ENCODE assay signal across 13 cellular contexts in genomic region chr11:96299155-96299883, GRCh38. TPM values are rescaled to one million over a fixed set of nuclear protein-coding genes. Genes with fewer than 3 reads are reported as not detected.
DNase-seq lines count a peak whose midpoint lies in the region; ATAC-seq, FAIRE-seq and TF ChIP-seq lines count a peak whose summit lies in the region.
"Had no signal": no experiment of that assay in that cellular context is flagged by ENCODE, and none has a peak within 500 bp of the region (broad histone marks: within the 10 kb centered on the region; RNA-seq: fewer than 3 reads in every experiment).

No MANE protein-coding gene starts in this region.

- no peaks in the 10 kb centered on the region for H3K9me3 Mint-ChIP-seq in dendritic cell treated with granulocyte-macrophage colony-stimulating factor and Interleukin-4, amounts not matched to agents 40 ng/mL and 50 ng/mL, for 4 days
- no peaks in the 10 kb centered on the region for H3K9me3 Mint-ChIP-seq in naive thymus-derived CD4-positive, alpha-beta T cell

- no peak for TF ChIP-seq CTCF in heart right ventricle (IDR thresholded peaks at IDR 0.05)
- no peak for TF ChIP-seq CTCF in right atrium auricular region (IDR thresholded peaks at IDR 0.05)
- no peak for TF ChIP-seq CTCF in uterus (IDR thresholded peaks at IDR 0.05)
- TF ChIP-seq CTCF in adrenal gland (IDR thresholded peaks at IDR 0.05) = no peak

- H3K27ac ChIP-seq in heart right ventricle = peak overlapping the region in 3 of 10 donors; percentile 25 to 70 (median 46)
- H3K27ac ChIP-seq in right atrium auricular region = peak overlapping the region in 1 of 2 donors; percentile 44
- H3K27ac ChIP-seq in naive thymus-derived CD4-positive, alpha-beta T cell (ENCODE audit: low read depth, low read length) = no peak overlapping the region
- H3K27ac ChIP-seq in uterus = no peak overlapping the region
- H3K27ac ChIP-seq in adrenal gland = peak overlapping the region in 1 of 5 donors; percentile 4
- H3K27ac ChIP-seq: body of pancreas had no signal

- no peaks in the 10 kb centered on the region for H3K36me3 Mint-ChIP-seq in dendritic cell treated with granulocyte-macrophage colony-stimulating factor and Interleukin-4, amounts not matched to agents 40 ng/mL and 50 ng/mL, for 4 days (ENCODE audit: low read depth)
- H3K36me3 Mint-ChIP-seq in naive thymus-derived CD4-positive, alpha-beta T cell = peaks cover 5 to 51% (median 24%) of the 10 kb centered on the region in 5 donors

- intact Hi-C loops in heart right ventricle (cut with DNase I) (no loop called here), uterus (cut with DNase I; ENCODE audit: low total_unique reads) (no loop called here), adrenal gland (cut with DNase I) (no loop called here)
- intact Hi-C loops in dendritic cell treated with granulocyte-macrophage colony-stimulating factor and Interleukin-4, amounts not matched to agents 40 ng/mL and 50 ng/mL, for 4 days (cut with micrococcal nuclease) = no loop called here
- intact Hi-C loops in naive thymus-derived CD4-positive, alpha-beta T cell (cut with micrococcal nuclease) = no loop called here

- 77 to 79% methylated on average over 8 of the region's 8 CpGs for WGBS in heart right ventricle, 2 donors
- WGBS in adrenal gland, 4 donors = 85 to 91% (median 86%) methylated on average over 6 to 8 of the region's 8 CpGs

- DNase-seq in heart right ventricle (no peak), right atrium auricular region (ENCODE audit: low spot score) (no peak), GM12891 (ENCODE audit: insufficient read length, low spot score) (no peak), uterus (no peak), adrenal gland (no peak), nucleus accumbens (lab: John Stamatoyannopoulos, UW) (no peak)
- DNase-seq in naive thymus-derived CD4-positive, alpha-beta T cell = no peak
- DNase-seq: body of pancreas, MG63, retina had no signal

- POLR2A ChIA-PET in naive thymus-derived CD4-positive, alpha-beta T cell (lab: Charles Lee) = interaction anchor here (1.0 to 1.2 kb wide), 4 partner anchors 10 to 54 kb away, joined by 3 to 6 read pairs (median 3); no protein-coding TSS in a partner anchor

- H3K27ac Mint-ChIP-seq in dendritic cell treated with granulocyte-macrophage colony-stimulating factor and Interleukin-4, amounts not matched to agents 40 ng/mL and 50 ng/mL, for 4 days = peak overlapping the region; percentile 78
- peak overlapping the region in 8 of 9 donors; percentile 6 to 89 (median 72) for H3K27ac Mint-ChIP-seq in naive thymus-derived CD4-positive, alpha-beta T cell

- H3K9me3 ChIP-seq in heart right ventricle (no peaks in the 10 kb centered on the region), right atrium auricular region (no peaks in the 10 kb centered on the region), uterus (no peaks in the 10 kb centered on the region), adrenal gland (replicated peaks in 1 of 3) (no peaks in the 10 kb centered on the region)
- H3K9me3 ChIP-seq in naive thymus-derived CD4-positive, alpha-beta T cell (ENCODE audit: control insufficient read depth in 2 of 3, low read length in 3 of 3) = no peaks in the 10 kb centered on the region
- H3K9me3 ChIP-seq: body of pancreas, MG63 had no signal

- FAIRE-seq in GM12891 (lab: Jason Lieb, UNC) = no peak
- FAIRE-seq: RCC 7860 had no signal

- CTCF ChIA-PET in naive thymus-derived CD4-positive, alpha-beta T cell (lab: Charles Lee) = no interaction called here

- peak in 6 of 8 donors; percentile 24 to 54 (median 38) for ATAC-seq in heart right ventricle
- no peak for ATAC-seq in naive thymus-derived CD4-positive, alpha-beta T cell
- ATAC-seq: body of pancreas had no signal

- peaks cover 49% of the 10 kb centered on the region for H3K4me1 Mint-ChIP-seq in dendritic cell treated with granulocyte-macrophage colony-stimulating factor and Interleukin-4, amounts not matched to agents 40 ng/mL and 50 ng/mL, for 4 days (ENCODE audit: low read depth)
- H3K4me1 Mint-ChIP-seq in naive thymus-derived CD4-positive, alpha-beta T cell = peaks cover 40 to 94% (median 88%) of the 10 kb centered on the region in 7 donors

- H3K27me3 ChIP-seq in heart right ventricle (no peaks in the 10 kb centered on the region), right atrium auricular region (no peaks in the 10 kb centered on the region), uterus (no peaks in the 10 kb centered on the region), adrenal gland (no peaks in the 10 kb centered on the region)
- no peaks in the 10 kb centered on the region for H3K27me3 ChIP-seq in naive thymus-derived CD4-positive, alpha-beta T cell (ENCODE audit: control insufficient read depth in 2 of 2, insufficient read depth in 2 of 2, low read length in 2 of 2)
- H3K27me3 ChIP-seq: body of pancreas, MG63 had no signal

- H3K4me3 Mint-ChIP-seq in dendritic cell treated with granulocyte-macrophage colony-stimulating factor and Interleukin-4, amounts not matched to agents 40 ng/mL and 50 ng/mL, for 4 days = peak overlapping the region; percentile 56
- peak overlapping the region in 5 of 10 donors; percentile 0 to 69 (median 11) for H3K4me3 Mint-ChIP-seq in naive thymus-derived CD4-positive, alpha-beta T cell

- TF ChIP-seq POLR2A in GM12891 (IDR thresholded peaks at IDR 0.05; ENCODE audit: low read depth, low read length) (no peak), uterus (IDR thresholded peaks at IDR 0.05) (no peak), adrenal gland (IDR thresholded peaks at IDR 0.05) (no peak)

- no peaks in the 10 kb centered on the region for H3K27me3 Mint-ChIP-seq in dendritic cell treated with granulocyte-macrophage colony-stimulating factor and Interleukin-4, amounts not matched to agents 40 ng/mL and 50 ng/mL, for 4 days
- H3K27me3 Mint-ChIP-seq in naive thymus-derived CD4-positive, alpha-beta T cell = no peaks in the 10 kb centered on the region

- H3K4me1 ChIP-seq in heart right ventricle (peaks cover 0 to 56% (median 37%) of the 10 kb centered on the region in 9 donors), right atrium auricular region (peaks cover 0 to 49% of the 10 kb centered on the region in 2 donors), uterus (peaks cover 0 to 7% of the 10 kb centered on the region in 2 donors), adrenal gland (replicated peaks in 1 of 2) (peaks cover 12 to 24% of the 10 kb centered on the region in 2 donors)
- H3K4me1 ChIP-seq in naive thymus-derived CD4-positive, alpha-beta T cell (ENCODE audit: control insufficient read depth in 2 of 2, insufficient read depth in 2 of 2, low read length in 2 of 2) = peaks cover 4 to 23% of the 10 kb centered on the region in 2 donors

- H3K36me3 ChIP-seq in heart right ventricle (peaks cover 0 to 4% (median 0%) of the 10 kb centered on the region in 9 donors), right atrium auricular region (no peaks in the 10 kb centered on the region), uterus (no peaks in the 10 kb centered on the region), adrenal gland (replicated peaks in 1 of 2) (no peaks in the 10 kb centered on the region)
- H3K36me3 ChIP-seq in naive thymus-derived CD4-positive, alpha-beta T cell (ENCODE audit: control insufficient read depth in 2 of 3, insufficient read depth in 3 of 3, low read length in 3 of 3) = peaks cover 0 to 6% (median 0%) of the 10 kb centered on the region in 3 experiments
- H3K36me3 ChIP-seq: MG63 had no signal

- no peak overlapping the region for H3K4me3 ChIP-seq in heart right ventricle
- H3K4me3 ChIP-seq in right atrium auricular region = no peak overlapping the region
- no peak overlapping the region for H3K4me3 ChIP-seq in naive thymus-derived CD4-positive, alpha-beta T cell (ENCODE audit: low read length)
- no peak overlapping the region for H3K4me3 ChIP-seq in uterus
- H3K4me3 ChIP-seq in adrenal gland = no peak overlapping the region
- H3K4me3 ChIP-seq: body of pancreas, MG63 had no signal

TF ChIP-seq in GM12891, 5 proteins besides CTCF, POLR2A, EP300 and RAD21:
- TF ChIP-seq POU2F2 (IDR thresholded peaks at IDR 0.05; ENCODE audit: low read depth, low read length) (no peak), SPI1 (IDR thresholded peaks at IDR 0.05; ENCODE audit: low read depth, low read length) (no peak), POLR2AphosphoS5 (IDR thresholded peaks at IDR 0.05; ENCODE audit: low read depth, low read length) (no peak), TAF1 (IDR thresholded peaks at IDR 0.05; ENCODE audit: low read depth, low read length) (no peak), PAX5 (IDR thresholded peaks at IDR 0.05; ENCODE audit: insufficient read depth, low read length, severe bottlenecking) (no peak)

RNA-seq across cellular contexts. Expression of gene MAML2, which starts 43.7 kb away (rescaled TPM):
- total RNA-seq in heart right ventricle = 1 to 10 TPM; 2.9 to 6.1 (median 4.5) TPM
- 1 to 10 TPM; 1.3 to 1.9 TPM for polyA plus RNA-seq in heart right ventricle
- 10 to 100 TPM in 1 of 2 donors, 1 to 10 TPM in 1; 7.6 to 16.6 TPM for total RNA-seq in right atrium auricular region
- total RNA-seq in naive thymus-derived CD4-positive, alpha-beta T cell = 10 to 100 TPM; 15.6 to 81.3 (median 68.2) TPM
- 10 to 100 TPM; 12.6 to 38.6 TPM for polyA plus RNA-seq in naive thymus-derived CD4-positive, alpha-beta T cell
- 4.5 TPM for polyA plus RNA-seq in GM12891 (2012; ENCODE audit: low read depth, missing spikeins)
- total RNA-seq in uterus = 10 to 100 TPM in 3 of 4 donors, 1 to 10 TPM in 1; 8.2 to 35.9 (median 19.8) TPM
- 10 to 100 TPM in 5 of 8 donors, 1 to 10 TPM in 3; 6.2 to 19.4 (median 11.1) TPM for total RNA-seq in adrenal gland
- 1 to 10 TPM; 1.4 to 5.7 (median 3.7) TPM for polyA plus RNA-seq in adrenal gland
- total RNA-seq: G401 had no signal
